In the genomic region with DNA sequence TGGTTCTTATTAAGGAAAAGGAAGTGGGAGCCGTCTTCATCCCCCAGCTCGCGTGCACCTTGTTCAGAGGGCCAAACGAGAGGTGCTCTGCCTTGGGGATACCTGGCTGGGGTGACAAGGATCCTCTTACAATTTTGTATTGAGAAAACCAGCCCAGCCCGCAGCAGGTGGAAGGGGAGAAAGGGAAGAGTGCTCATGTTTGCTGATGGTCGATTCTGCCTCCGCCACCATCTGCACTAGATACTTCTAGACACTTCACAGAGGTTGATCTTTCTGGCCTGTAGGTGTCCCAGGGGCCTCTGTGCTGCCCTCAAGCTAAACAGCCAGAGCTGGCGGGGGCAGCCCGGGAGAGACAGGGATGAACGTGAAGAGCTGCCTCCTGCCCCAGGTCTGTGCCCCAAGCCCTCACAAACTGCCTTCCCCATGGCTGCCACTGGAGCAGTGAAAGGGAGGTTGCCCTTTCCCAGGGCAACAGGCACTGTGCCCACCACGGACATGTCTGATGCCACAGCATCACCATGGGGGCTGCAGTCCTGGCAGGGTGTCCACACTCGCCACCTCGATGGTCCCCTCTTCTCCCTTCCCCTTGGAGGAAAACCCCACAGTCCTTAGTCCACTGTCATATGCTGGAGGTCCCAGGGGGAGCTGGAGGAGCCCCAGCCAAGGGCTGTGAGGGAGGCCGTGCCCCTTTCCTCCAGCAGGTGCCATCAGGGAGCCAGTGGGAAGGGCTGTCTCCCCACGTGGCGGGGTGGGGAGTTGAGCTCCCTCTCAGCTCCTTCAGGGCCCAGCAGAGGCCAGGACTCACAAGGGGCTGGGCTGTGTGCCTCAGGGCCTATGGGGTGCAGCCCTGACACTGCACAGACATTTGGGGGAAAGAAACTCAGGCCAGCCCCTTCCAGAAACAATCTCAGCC, we compare ENCODE assay signal across 9 cellular contexts. TPM values are rescaled to one million over a fixed set of nuclear protein-coding genes. Genes with fewer than 3 reads are reported as not detected.
DNase-seq lines count a peak whose midpoint lies in the region; ATAC-seq and TF ChIP-seq lines count a peak whose summit lies in the region.
"Had no signal": no experiment of that assay in that cellular context is flagged by ENCODE, and none has a peak within 500 bp of the region (broad histone marks: within the 10 kb centered on the region; RNA-seq: fewer than 3 reads in every experiment).

No MANE protein-coding gene starts in this region.

- CTCF ChIA-PET in AG04449 (lab: Yijun Ruan, JAX), result interaction anchor here (0.6 to 18.7 kb wide), 14 partner anchors 9 to 292 kb away, joined by 3 to 453 read pairs (median 4); a partner anchor contains a TSS

- H3K4me2 ChIP-seq in hepatocyte, result no peak overlapping the region

- POLR2A ChIA-PET in AG04449 (lab: Yijun Ruan, JAX), result interaction anchor here (0.6 kb wide), 1 partner anchor 102 kb away, joined by 3 read pairs; no protein-coding TSS in a partner anchor

- no peak overlapping the region for H3K27ac ChIP-seq in hepatocyte

- no peaks in the 10 kb centered on the region for H3K27me3 ChIP-seq in hepatocyte

- no peak overlapping the region for H2AFZ ChIP-seq in hepatocyte

- WGBS in hepatocyte (ENCODE audit: low lambda C conversion rate, missing lambda C conversion rate), result 75% methylated on average over 16 of the region's 16 CpGs

- H3K36me3 ChIP-seq in hepatocyte (replicated peaks; ENCODE audit: insufficient read depth, low read depth), result no peaks in the 10 kb centered on the region

- H3K4me1 ChIP-seq in hepatocyte (ENCODE audit: insufficient read depth), result peaks cover 3% of the 10 kb centered on the region

- peak; percentile 52 for TF ChIP-seq CTCF in AG04449 (IDR thresholded peaks at IDR 0.05; ENCODE audit: insufficient read depth, low read length, missing control alignments)
- peak; percentile 22; the same call in 1 of the 2 replicates for TF ChIP-seq CTCF in GM12874 (IDR thresholded peaks at IDR 0.05; ENCODE audit: insufficient read depth, low read depth, low read length)
- peak; percentile 26 for TF ChIP-seq CTCF in hepatocyte (IDR thresholded peaks at IDR 0.05; ENCODE audit: poor library complexity)

- H3K4me3 ChIP-seq in AG04449 (ENCODE audit: low read depth, low read length) (no peak overlapping the region), hepatocyte (no peak overlapping the region)

- no peaks in the 10 kb centered on the region for H4K20me1 ChIP-seq in hepatocyte (ENCODE audit: insufficient read depth, poor library complexity, severe bottlenecking)

- no peak for DNase-seq in AG04449 (ENCODE audit: low read depth, low spot score)
- DNase-seq in SK-N-DZ (ENCODE audit: low spot score), result peak; percentile 47
- peak; percentile 44 for DNase-seq in hepatocyte (ENCODE audit: low spot score)
- no peak for DNase-seq in kidney glomerular epithelial cell (lab: John Stamatoyannopoulos, UW)
- no peak for DNase-seq in inferior parietal cortex (ENCODE audit: extremely low spot score)
- DNase-seq in occipital lobe (lab: John Stamatoyannopoulos, UW), result no peak

- no peaks in the 10 kb centered on the region for H3K9me3 ChIP-seq in hepatocyte (ENCODE audit: low read depth)

- no peaks in the 10 kb centered on the region for H3K9me2 ChIP-seq in hepatocyte (replicated peaks; ENCODE audit: insufficient read depth)

- no peak for ATAC-seq in GM19452 (IDR thresholded peaks at IDR 0.05; ENCODE audit: unreplicated experiment)

- H3K79me2 ChIP-seq in hepatocyte, result no peaks in the 10 kb centered on the region

RNA-seq across cellular contexts. Expression of a gene that starts 8.1 kb away (rescaled TPM):
- polyA plus RNA-seq in SK-N-DZ (2014; cell fraction: cytosol; rRNA removed), result 51.0 and 56.2 TPM in 2 replicates
- polyA plus RNA-seq in SK-N-DZ (2014; cell fraction: nucleus; rRNA removed), result 32.6 and 39.6 TPM in 2 replicates
- 27.4 and 37.6 TPM in 2 replicates for total RNA-seq in hepatocyte
- polyA plus RNA-seq in hepatocyte, result 40.9 and 42.7 TPM in 2 replicates
- 19.5 TPM for total RNA-seq in occipital lobe

RNA-seq across cellular contexts. Expression of a gene that starts 12.9 kb away (rescaled TPM):
- polyA plus RNA-seq in SK-N-DZ (2014; cell fraction: cytosol; rRNA removed), result 0.38 and 1.5 TPM in 2 replicates
- polyA plus RNA-seq in SK-N-DZ (2014; cell fraction: nucleus; rRNA removed), result 2.4 and 7.1 TPM in 2 replicates
- total RNA-seq in hepatocyte (1.1 TPM in 1 of 2 replicates, not detected in the other), occipital lobe (9.2 TPM)
- 0.16 and 1.4 TPM in 2 replicates for polyA plus RNA-seq in hepatocyte
- total RNA-seq: posterior vena cava had no signal

RNA-seq across cellular contexts. Expression of a gene that starts 28.3 kb away (rescaled TPM):
- polyA plus RNA-seq in SK-N-DZ (2014; cell fraction: cytosol; rRNA removed), result 0.23 and 0.29 TPM in 2 replicates
- 0.65 and 1.1 TPM in 2 replicates for polyA plus RNA-seq in SK-N-DZ (2014; cell fraction: nucleus; rRNA removed)
- 32.6 and 44.8 TPM in 2 replicates for total RNA-seq in hepatocyte
- polyA plus RNA-seq in hepatocyte, result 53.7 and 59.4 TPM in 2 replicates
- 1.1 TPM for total RNA-seq in occipital lobe

RNA-seq across cellular contexts. Expression of a gene that starts 52.5 kb away (rescaled TPM):
- polyA plus RNA-seq in SK-N-DZ (2014; cell fraction: cytosol; rRNA removed), result 83.0 and 86.0 TPM in 2 replicates
- 36.5 and 37.1 TPM in 2 replicates for polyA plus RNA-seq in SK-N-DZ (2014; cell fraction: nucleus; rRNA removed)
- 128 and 139 TPM in 2 replicates for total RNA-seq in hepatocyte
- 131 and 148 TPM in 2 replicates for polyA plus RNA-seq in hepatocyte
- total RNA-seq in occipital lobe, result 40.1 TPM

RNA-seq across cellular contexts. Expression of a gene that starts 59.2 kb away (rescaled TPM):
- polyA plus RNA-seq in SK-N-DZ (2014; cell fraction: cytosol; rRNA removed), result 68.3 and 73.9 TPM in 2 replicates
- 67.3 and 84.8 TPM in 2 replicates for polyA plus RNA-seq in SK-N-DZ (2014; cell fraction: nucleus; rRNA removed)
- total RNA-seq in hepatocyte (46.0 and 48.4 TPM in 2 replicates), occipital lobe (49.6 TPM)
- polyA plus RNA-seq in hepatocyte, result 84.7 and 97.8 TPM in 2 replicates

Comparison
In these comparisons a context has a peak if more than half of its experiments do, and no peak if none do; other contexts are left out.
1. DNase-seq: peak in SK-N-DZ (single experiment) and hepatocyte (single experiment); none in AG04449 (single experiment), kidney glomerular epithelial cell (single experiment), inferior parietal cortex (single experiment) and occipital lobe (single experiment).
2. RNA of a gene that starts 28.3 kb away (total RNA-seq): 32.6 to 44.8 TPM in hepatocyte; 1.1 TPM in occipital lobe (single experiment); every median in the first group is over 10 times any median in the second.
3. Peak in every context shown above with its lines, with median percentiles within 50 percentile points of each other: CTCF ChIP-seq.